1 cellular context compared by ENCODE assay signal in the genomic region with DNA sequence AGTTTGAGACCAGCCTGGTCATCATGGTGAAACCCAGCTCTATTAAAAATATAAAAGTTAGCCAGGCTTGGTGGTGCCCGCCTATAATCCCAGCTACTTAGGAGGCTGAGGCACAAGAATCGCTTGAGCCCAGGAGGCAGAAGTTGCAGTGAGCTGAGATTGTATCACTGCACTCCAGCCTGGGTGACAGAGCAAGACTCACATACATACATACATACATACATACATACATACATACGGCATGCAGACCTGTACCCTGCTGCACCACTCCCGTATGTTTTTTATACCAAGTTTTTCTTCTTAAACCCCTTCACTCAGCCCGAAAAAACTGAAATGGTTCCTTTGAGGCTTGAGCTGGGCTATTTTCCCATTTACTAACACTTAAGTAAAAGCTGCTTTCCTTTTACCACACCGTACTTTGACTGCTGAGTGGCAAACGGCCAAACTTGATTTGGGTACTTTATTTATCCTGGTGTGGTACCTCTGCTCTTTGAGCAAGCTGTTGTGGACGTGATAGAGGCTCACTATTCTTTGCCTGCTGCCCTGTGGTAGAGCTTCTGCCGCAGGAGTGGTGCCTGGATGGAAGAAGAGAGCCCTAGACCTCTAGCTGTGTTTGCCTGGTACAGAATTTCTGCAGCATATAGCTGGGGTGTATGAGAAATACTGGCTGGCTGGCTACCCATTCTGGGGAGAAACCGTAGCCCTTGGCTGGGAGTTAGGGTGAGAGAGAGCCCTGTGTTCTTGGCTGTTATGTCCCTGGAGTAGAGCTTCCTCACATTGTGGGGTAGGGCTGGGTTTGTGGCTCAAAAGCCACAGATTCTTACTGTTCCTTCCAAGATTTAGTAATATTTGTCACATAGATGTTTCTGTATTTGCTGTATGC.
TF ChIP-seq lines count a peak whose summit lies in the region.

No MANE protein-coding gene starts in this region.

TF ChIP-seq in GM12878, 131 proteins besides CTCF, POLR2A, EP300 and RAD21:
- TF ChIP-seq CBFB (IDR thresholded peaks at IDR 0.05; ENCODE audit: low read depth) (no peak), ZSCAN29 (IDR thresholded peaks at IDR 0.05) (no peak), RUNX3 (IDR thresholded peaks at IDR 0.05; ENCODE audit: low read length) (no peak), SUPT20H (IDR thresholded peaks at IDR 0.05; ENCODE audit: borderline replicate concordance, control insufficient read depth, low read depth, low read length) (no peak), HCFC1 (IDR thresholded peaks at IDR 0.05; ENCODE audit: low read length) (no peak), RELA (IDR thresholded peaks at IDR 0.05; ENCODE audit: borderline replicate concordance, partially characterized antibody) (no peak), ETV6 (conservative IDR thresholded peaks at IDR 0.05 in 1 of 2, IDR thresholded peaks at IDR 0.05 in 1 of 2; ENCODE audit: borderline replicate concordance in 1 of 2, low read depth in 1 of 2) (no peak), E4F1 (IDR thresholded peaks at IDR 0.05; ENCODE audit: borderline replicate concordance, partially characterized antibody) (no peak), CHD4 (IDR thresholded peaks at IDR 0.05) (no peak), NRF1 (conservative IDR thresholded peaks at IDR 0.05; ENCODE audit: low read depth, low read length) (no peak), SRF (IDR thresholded peaks at IDR 0.05; ENCODE audit: low read depth in 2 of 2, low read length in 2 of 2) (no peak), NFYA (IDR thresholded peaks at IDR 0.05; ENCODE audit: borderline replicate concordance, low read depth, low read length) (no peak), WRNIP1 (IDR thresholded peaks at IDR 0.05; ENCODE audit: borderline replicate concordance, low read depth, low read length) (no peak), BCLAF1 (IDR thresholded peaks at IDR 0.05) (no peak), NFIC (IDR thresholded peaks at IDR 0.05; ENCODE audit: low read depth, low read length) (no peak), FOXM1 (IDR thresholded peaks at IDR 0.05; ENCODE audit: low read depth, low read length) (no peak), SP1 (IDR thresholded peaks at IDR 0.05; ENCODE audit: low read depth, low read length) (no peak)
- TF ChIP-seq, protein P1, sequence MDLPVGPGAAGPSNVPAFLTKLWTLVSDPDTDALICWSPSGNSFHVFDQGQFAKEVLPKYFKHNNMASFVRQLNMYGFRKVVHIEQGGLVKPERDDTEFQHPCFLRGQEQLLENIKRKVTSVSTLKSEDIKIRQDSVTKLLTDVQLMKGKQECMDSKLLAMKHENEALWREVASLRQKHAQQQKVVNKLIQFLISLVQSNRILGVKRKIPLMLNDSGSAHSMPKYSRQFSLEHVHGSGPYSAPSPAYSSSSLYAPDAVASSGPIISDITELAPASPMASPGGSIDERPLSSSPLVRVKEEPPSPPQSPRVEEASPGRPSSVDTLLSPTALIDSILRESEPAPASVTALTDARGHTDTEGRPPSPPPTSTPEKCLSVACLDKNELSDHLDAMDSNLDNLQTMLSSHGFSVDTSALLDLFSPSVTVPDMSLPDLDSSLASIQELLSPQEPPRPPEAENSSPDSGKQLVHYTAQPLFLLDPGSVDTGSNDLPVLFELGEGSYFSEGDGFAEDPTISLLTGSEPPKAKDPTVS (IDR thresholded peaks at IDR 0.05; ENCODE audit: low read depth, low read length): no peak
